ENCODE assay signal across 8 cellular contexts in the genomic region with DNA sequence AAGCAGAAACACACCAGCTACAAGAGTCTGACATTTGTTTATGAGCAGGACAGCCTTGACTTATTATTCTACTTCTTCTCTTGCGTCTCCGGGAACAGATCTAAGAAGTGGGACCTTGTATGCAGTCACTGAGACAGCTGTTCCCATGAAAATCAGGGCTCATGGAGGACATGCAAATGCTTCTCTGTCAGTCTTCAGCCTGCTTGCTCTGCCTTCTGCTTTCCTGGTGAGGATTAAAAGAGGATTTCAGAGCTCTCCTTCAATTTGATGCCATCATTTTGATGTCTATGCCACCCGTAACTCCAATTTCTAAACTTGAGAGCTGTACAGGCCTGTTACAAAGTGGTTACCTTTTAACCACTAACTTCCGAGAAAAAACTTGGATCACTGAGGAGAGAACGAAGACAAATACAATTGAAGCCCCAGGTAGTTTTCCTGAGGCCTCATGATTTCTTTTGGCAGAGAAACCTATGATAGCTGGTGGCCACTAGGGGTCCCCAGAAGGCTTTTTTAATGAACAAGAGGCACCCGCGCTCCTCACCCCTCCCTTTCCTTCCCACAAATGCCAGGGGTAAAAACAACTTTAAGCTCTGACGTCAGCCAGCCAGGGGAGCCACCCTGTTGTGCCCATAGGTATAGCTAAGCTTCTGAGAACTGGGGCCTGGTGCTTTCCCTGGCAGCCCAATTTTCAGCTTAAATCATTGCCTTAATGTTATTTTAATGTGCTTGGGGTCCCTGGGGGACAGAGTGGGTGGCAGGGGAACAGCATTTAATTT.
DNase-seq lines count a peak whose midpoint lies in the region; ATAC-seq and TF ChIP-seq lines count a peak whose summit lies in the region.

No MANE protein-coding gene starts in this region.

- H3K27ac ChIP-seq in right atrium auricular region: peak overlapping the region in 1 of 2 donors; percentile 74

- no peaks in the 10 kb centered on the region for H3K36me3 ChIP-seq in right atrium auricular region

- peak; percentile 87 to 88 for TF ChIP-seq CTCF in right atrium auricular region (IDR thresholded peaks at IDR 0.05)
- peak; percentile 83 for TF ChIP-seq CTCF in retinal pigment epithelial cell (conservative IDR thresholded peaks at IDR 0.05; ENCODE audit: low read depth, low read length)

- H3K27me3 ChIP-seq in right atrium auricular region: no peaks in the 10 kb centered on the region

- H3K4me3 ChIP-seq in right atrium auricular region: no peak overlapping the region
- no peak overlapping the region for H3K4me3 ChIP-seq in retinal pigment epithelial cell (ENCODE audit: low read length)

- peaks cover 0 to 22% of the 10 kb centered on the region in 2 donors for H3K4me1 ChIP-seq in right atrium auricular region

- no peaks in the 10 kb centered on the region for H3K9me3 ChIP-seq in right atrium auricular region

- ATAC-seq in GM18499 (IDR thresholded peaks at IDR 0.05; ENCODE audit: insufficient read depth, unreplicated experiment) (peak; percentile 68), HG02884 (IDR thresholded peaks at IDR 0.05; ENCODE audit: unreplicated experiment) (peak; percentile 70)

- DNase-seq in NCI-H1417 (lab: John Stamatoyannopoulos, UW) (peak; percentile 47 to 93 (median 79)), T-helper 1 cell (peak; percentile 60 to 95 (median 82)), amniotic stem cell (lab: John Stamatoyannopoulos, UW) (peak; percentile 89), right atrium auricular region (ENCODE audit: low spot score) (peak; percentile 92), retinal pigment epithelial cell (ENCODE audit: low read depth) (peak; percentile 95), DMS79 (lab: John Stamatoyannopoulos, UW) (no peak)
